8 cellular contexts compared by ENCODE assay signal in genomic region chr16:23148166-23148512, GRCh38. TPM values are rescaled to one million over a fixed set of nuclear protein-coding genes. Genes with fewer than 3 reads are reported as not detected.
DNase-seq lines count a peak whose midpoint lies in the region; ATAC-seq and TF ChIP-seq lines count a peak whose summit lies in the region.

No MANE protein-coding gene starts in this region.

- in situ Hi-C loops in gastrocnemius medialis (cut with MboI; ENCODE audit: low sequenced_read_pairs in 4 of 4): no loop called here

- no peak for DNase-seq in GM12865 (ENCODE audit: low read depth)
- peak; percentile 12 for DNase-seq in SW480 (ENCODE audit: low spot score)
- DNase-seq in fibroblast of the aortic adventitia (ENCODE audit: low read depth): no peak
- no peak for DNase-seq in gastrocnemius medialis
- no peak for DNase-seq in NCI-H146 (lab: John Stamatoyannopoulos, UW)

- no peaks in the 10 kb centered on the region for H3K36me3 ChIP-seq in gastrocnemius medialis

- H3K4me3 ChIP-seq in GM12865 (ENCODE audit: low read depth, low read length) (peak overlapping the region; percentile 78), fibroblast of the aortic adventitia (ENCODE audit: low read depth, low read length) (peak overlapping the region; percentile 80), gastrocnemius medialis (peak overlapping the region; percentile 65 to 79 (median 68))

- H3K27me3 ChIP-seq in gastrocnemius medialis: no peaks in the 10 kb centered on the region

- peaks cover 39 to 42% of the 10 kb centered on the region in 2 donors for H3K4me1 ChIP-seq in gastrocnemius medialis

- ATAC-seq in gastrocnemius medialis (no peak), GM19324 (IDR thresholded peaks at IDR 0.05; ENCODE audit: low FRiP score, unreplicated experiment) (no peak), HG03025 (IDR thresholded peaks at IDR 0.05; ENCODE audit: low FRiP score, unreplicated experiment) (no peak)
- no peak for ATAC-seq in activated CD4-positive, CD25-positive, alpha-beta regulatory T cell treated with anti-CD3 and anti-CD28 coated beads, Interleukin-2, amount 50 U/mL, for 24 hours

- peak overlapping the region; percentile 85 to 92 (median 90) for H3K27ac ChIP-seq in gastrocnemius medialis

- TF ChIP-seq CTCF in GM12865 (IDR thresholded peaks at IDR 0.05; ENCODE audit: insufficient read depth, low read depth, low read length, missing control alignments) (no peak), fibroblast of the aortic adventitia (IDR thresholded peaks at IDR 0.05; ENCODE audit: insufficient read depth, low read length) (no peak), gastrocnemius medialis (IDR thresholded peaks at IDR 0.05 in 4 of 5, conservative IDR thresholded peaks at IDR 0.05 in 1 of 5) (no peak)

- intact Hi-C loops in gastrocnemius medialis (cut with DNase I; ENCODE audit: low total_unique reads): loop anchor here (2.0 to 10.0 kb wide), 2 partner anchors 17 to 1553 kb away; partner anchors contain the start of gene METTL9

- no peak for TF ChIP-seq POLR2A in gastrocnemius medialis (IDR thresholded peaks at IDR 0.05)

- H3K9me3 ChIP-seq in gastrocnemius medialis: no peaks in the 10 kb centered on the region

RNA-seq across cellular contexts. Expression of gene USP31, which starts 1.1 kb away (rescaled TPM):
- 5.2 and 9.0 TPM in 2 replicates for total RNA-seq in fibroblast of the aortic adventitia (ENCODE audit: low replicate concordance)
- total RNA-seq in gastrocnemius medialis: 10 to 100 TPM; 13.2 to 23.3 (median 18.7) TPM

RNA-seq across cellular contexts. Expression of gene SCNN1G, which starts 34.4 kb away (rescaled TPM):
- not detected in 2 replicates for total RNA-seq in fibroblast of the aortic adventitia (ENCODE audit: low replicate concordance)
- total RNA-seq in gastrocnemius medialis: under 1 TPM in 1 of 4 donors, not detected in 3; 0.58 TPM
